8 cellular contexts compared by ENCODE assay signal in genomic region chr10:1420663-1421362, GRCh38.
DNase-seq lines count a peak whose midpoint lies in the region; ATAC-seq and TF ChIP-seq lines count a peak whose summit lies in the region.

No MANE protein-coding gene starts in this region.

- CTCF ChIA-PET in activated CD4-positive, alpha-beta T cell treated with anti-CD3 and anti-CD28 coated beads for 36 hours (lab: Charles Lee) = interaction anchor here (0.6 to 2.2 kb wide), 10 partner anchors 9 to 291 kb away, joined by 3 to 9 read pairs (median 4); no protein-coding TSS in a partner anchor

- H3K27ac Mint-ChIP-seq in CD4-positive, CD25-positive, alpha-beta regulatory T cell = peak overlapping the region in 1 of 3 donors; percentile 59
- H3K27ac Mint-ChIP-seq in activated CD4-positive, alpha-beta T cell treated with anti-CD3 and anti-CD28 coated beads for 36 hours = no peak overlapping the region

- no peaks in the 10 kb centered on the region for H3K36me3 Mint-ChIP-seq in CD4-positive, CD25-positive, alpha-beta regulatory T cell
- H3K36me3 Mint-ChIP-seq in activated CD4-positive, alpha-beta T cell treated with anti-CD3 and anti-CD28 coated beads for 36 hours (ENCODE audit: low read depth) = no peaks in the 10 kb centered on the region

- peak; percentile 21 for TF ChIP-seq CTCF in mucosa of descending colon (IDR thresholded peaks at IDR 0.05)

- ATAC-seq in CD4-positive, CD25-positive, alpha-beta regulatory T cell (ENCODE audit: low read depth in 2 of 2) = peak; percentile 74 to 79
- peak; percentile 86 for ATAC-seq in HG03342 (IDR thresholded peaks at IDR 0.05; ENCODE audit: unreplicated experiment)
- peak; percentile 98 for ATAC-seq in activated CD4-positive, alpha-beta T cell treated with anti-CD3 and anti-CD28 coated beads for 36 hours
- ATAC-seq in mucosa of descending colon = peak; percentile 90

- peak overlapping the region in 3 of 4 donors; percentile 16 to 54 (median 27) for H3K4me3 Mint-ChIP-seq in CD4-positive, CD25-positive, alpha-beta regulatory T cell
- H3K4me3 Mint-ChIP-seq in activated CD4-positive, alpha-beta T cell treated with anti-CD3 and anti-CD28 coated beads for 36 hours = peak overlapping the region; percentile 9

- H3K4me1 ChIP-seq in CD4-positive, CD25-positive, alpha-beta regulatory T cell (ENCODE audit: control insufficient read depth, insufficient read depth, low read length, poor library complexity, severe bottlenecking) = peaks cover 5% of the 10 kb centered on the region
- H3K4me1 ChIP-seq in mucosa of descending colon (ENCODE audit: low read depth) = no peaks in the 10 kb centered on the region

- no peak overlapping the region for H3K4me3 ChIP-seq in CD4-positive, CD25-positive, alpha-beta regulatory T cell (ENCODE audit: low read depth, low read length)
- H3K4me3 ChIP-seq in mucosa of descending colon = no peak overlapping the region

- POLR2A ChIA-PET in activated CD4-positive, alpha-beta T cell treated with anti-CD3 and anti-CD28 coated beads for 36 hours (lab: Charles Lee) = interaction anchor here (0.6 kb wide), 1 partner anchor 231 kb away, joined by 3 read pairs; no protein-coding TSS in a partner anchor

- no peaks in the 10 kb centered on the region for H3K27me3 ChIP-seq in CD4-positive, CD25-positive, alpha-beta regulatory T cell (ENCODE audit: control insufficient read depth, insufficient read depth, low read length)

- H3K9me3 ChIP-seq in CD4-positive, CD25-positive, alpha-beta regulatory T cell (ENCODE audit: control insufficient read depth in 2 of 2, low read length in 2 of 2) = no peaks in the 10 kb centered on the region
- H3K9me3 ChIP-seq in mucosa of descending colon = no peaks in the 10 kb centered on the region

- H3K4me1 Mint-ChIP-seq in CD4-positive, CD25-positive, alpha-beta regulatory T cell = peaks cover 2 to 10% (median 7%) of the 10 kb centered on the region in 4 donors
- H3K4me1 Mint-ChIP-seq in activated CD4-positive, alpha-beta T cell treated with anti-CD3 and anti-CD28 coated beads for 36 hours = peaks cover 8% of the 10 kb centered on the region

- H3K27me3 Mint-ChIP-seq in CD4-positive, CD25-positive, alpha-beta regulatory T cell = peaks cover 21% of the 10 kb centered on the region
- peaks cover 28% of the 10 kb centered on the region for H3K27me3 Mint-ChIP-seq in activated CD4-positive, alpha-beta T cell treated with anti-CD3 and anti-CD28 coated beads for 36 hours

- H3K9me3 Mint-ChIP-seq in CD4-positive, CD25-positive, alpha-beta regulatory T cell = peaks cover 0 to 4% (median 0%) of the 10 kb centered on the region in 7 donors
- no peaks in the 10 kb centered on the region for H3K9me3 Mint-ChIP-seq in activated CD4-positive, alpha-beta T cell treated with anti-CD3 and anti-CD28 coated beads for 36 hours (ENCODE audit: low read depth)

- H3K27ac ChIP-seq in CD4-positive, CD25-positive, alpha-beta regulatory T cell (ENCODE audit: insufficient read depth, low read length, poor library complexity, severe bottlenecking) = no peak overlapping the region

- H3K36me3 ChIP-seq in CD4-positive, CD25-positive, alpha-beta regulatory T cell (ENCODE audit: control insufficient read depth, insufficient read depth, low read length) = no peaks in the 10 kb centered on the region
- no peaks in the 10 kb centered on the region for H3K36me3 ChIP-seq in mucosa of descending colon (ENCODE audit: low read depth)

- peak in 2 of 3 donors; percentile 35 to 70 for DNase-seq in CD4-positive, CD25-positive, alpha-beta regulatory T cell
- DNase-seq in GM19240 (ENCODE audit: insufficient read length, low spot score) (peak; percentile 60), NCI-H2227 (lab: John Stamatoyannopoulos, UW; ENCODE audit: unreplicated experiment) (peak; percentile 82), dermis blood vessel endothelial cell (peak; percentile 23), mucosa of descending colon (peak in 2 of 3 donors; percentile 71 to 80)
- DNase-seq in activated CD4-positive, alpha-beta T cell treated with anti-CD3 and anti-CD28 coated beads for 36 hours = peak; percentile 84
- peak; percentile 2 to 29 (median 24) for DNase-seq in stimulated activated naive CD4-positive, alpha-beta T cell (lab: John Stamatoyannopoulos, UW)

- intact Hi-C loops in activated CD4-positive, alpha-beta T cell treated with anti-CD3 and anti-CD28 coated beads for 36 hours (cut with DNase I, micrococcal nuclease) = no loop called here
- intact Hi-C loops in mucosa of descending colon (cut with DNase I, micrococcal nuclease) = no loop called here

Comparison
In these comparisons a context has a peak if more than half of its experiments do, and no peak if none do; other contexts are left out.
1. DNase-seq: peak in every context shown above with its lines; median percentile 84 in activated CD4-positive, alpha-beta T cell treated with anti-CD3 and anti-CD28 coated beads for 36 hours; 82 in NCI-H2227; 76 in mucosa of descending colon; 60 in GM19240; 52 in CD4-positive, CD25-positive, alpha-beta regulatory T cell; 24 in stimulated activated naive CD4-positive, alpha-beta T cell; 23 in dermis blood vessel endothelial cell.